15 cellular contexts compared by ENCODE assay signal in the genomic region with DNA sequence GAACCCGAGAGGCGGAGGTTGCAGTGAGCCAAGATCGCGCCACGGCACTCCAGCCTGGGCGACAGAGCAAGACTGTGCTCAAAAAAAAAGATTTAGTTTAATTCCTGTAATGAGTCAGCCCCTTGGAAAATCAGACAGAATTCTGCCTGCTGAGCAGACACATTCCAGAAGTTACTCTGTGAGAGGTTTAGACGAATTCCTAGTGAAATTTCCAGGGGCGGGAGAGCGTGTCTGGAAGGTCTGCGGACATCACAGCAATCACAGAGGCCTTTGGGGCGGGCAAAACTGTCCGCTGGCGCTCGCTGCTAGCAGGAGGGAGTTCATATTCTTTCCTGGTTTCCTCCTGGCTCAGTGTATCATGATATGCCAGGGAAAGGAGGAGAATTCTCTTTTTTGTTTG. TPM values are rescaled to one million over a fixed set of nuclear protein-coding genes. Genes with fewer than 3 reads are reported as not detected.
DNase-seq lines count a peak whose midpoint lies in the region; ATAC-seq, FAIRE-seq and TF ChIP-seq lines count a peak whose summit lies in the region.
"Had no signal": no experiment of that assay in that cellular context is flagged by ENCODE, and none has a peak within 500 bp of the region (broad histone marks: within the 10 kb centered on the region; RNA-seq: fewer than 3 reads in every experiment).

No MANE protein-coding gene starts in this region.

- no peaks in the 10 kb centered on the region for H4K20me1 ChIP-seq in smooth muscle cell (ENCODE audit: low read depth)

- H3K9ac ChIP-seq in smooth muscle cell (ENCODE audit: low read depth) = no peak overlapping the region

- H3K27me3 ChIP-seq in smooth muscle cell (ENCODE audit: low read depth) = no peaks in the 10 kb centered on the region

- peaks cover 4% of the 10 kb centered on the region for H3F3A ChIP-seq in smooth muscle cell (ENCODE audit: low read depth)

- H3K9me3 Mint-ChIP-seq in immature natural killer cell = no peaks in the 10 kb centered on the region
- H3K9me3 Mint-ChIP-seq: naive thymus-derived CD4-positive, alpha-beta T cell had no signal

- H3K36me3 Mint-ChIP-seq in immature natural killer cell = no peaks in the 10 kb centered on the region
- H3K36me3 Mint-ChIP-seq: naive thymus-derived CD4-positive, alpha-beta T cell had no signal

- DNase-seq in GM04503 (ENCODE audit: low read depth) = peak; percentile 86
- peak; percentile 94 for DNase-seq in amniotic epithelial cell (ENCODE audit: low read depth)
- peak; percentile 89 for DNase-seq in hepatic stellate cell (ENCODE audit: low spot score)
- peak; percentile 29 for DNase-seq in smooth muscle cell (lab: John Stamatoyannopoulos, UW; ENCODE audit: unreplicated experiment)
- no peak for DNase-seq in activated T-cell treated with anti-CD3 and anti-CD28 coated beads for 4 hours
- DNase-seq in immature natural killer cell = no peak
- DNase-seq in GM12892 (ENCODE audit: insufficient read length) = no peak
- DNase-seq: activated gamma-delta T cell; DMS79; naive thymus-derived CD4-positive, alpha-beta T cell; NCI-H146; NCI-H69; stimulated activated CD4-positive, alpha-beta T cell treated with anti-CD3 and anti-CD28 coated beads, Interleukin-15, amount 100 ng/mL, for 24 hours had no signal

- peaks cover 7 to 8% (median 8%) of the 10 kb centered on the region in 3 donors for H3K27me3 Mint-ChIP-seq in immature natural killer cell (ENCODE audit: low read depth in 3 of 3)

- H3K4me3 Mint-ChIP-seq in immature natural killer cell = no peak overlapping the region
- H3K4me3 Mint-ChIP-seq: naive thymus-derived CD4-positive, alpha-beta T cell had no signal

- peaks cover 0 to 2% of the 10 kb centered on the region in 2 donors for H3K4me1 Mint-ChIP-seq in immature natural killer cell

- H3K9me3 ChIP-seq in smooth muscle cell (replicated peaks; ENCODE audit: low read depth) = no peaks in the 10 kb centered on the region

- TF ChIP-seq POLR2A in GM12892 (IDR thresholded peaks at IDR 0.05; ENCODE audit: low read depth, low read length) = no peak

- no peaks in the 10 kb centered on the region for H3K4me1 ChIP-seq in smooth muscle cell (ENCODE audit: low read depth)

- WGBS in smooth muscle cell (ENCODE audit: low lambda C conversion rate) = 7% methylated on average over 14 of the region's 14 CpGs

- TF ChIP-seq CTCF in smooth muscle cell (IDR thresholded peaks at IDR 0.05; ENCODE audit: borderline replicate concordance, insufficient read depth, poor library complexity, severe bottlenecking) = no peak

- no peak overlapping the region for H2AFZ ChIP-seq in smooth muscle cell (ENCODE audit: low read depth)

- no peaks in the 10 kb centered on the region for H3K79me2 ChIP-seq in smooth muscle cell (ENCODE audit: low read depth)

- no peak overlapping the region for H3K4me3 ChIP-seq in smooth muscle cell

- no peak for FAIRE-seq in GM12892 (lab: Jason Lieb, UNC)

- peak overlapping the region; percentile 28 for H3K4me2 ChIP-seq in smooth muscle cell

- no peak for ATAC-seq in HG03432 (IDR thresholded peaks at IDR 0.05; ENCODE audit: unreplicated experiment)
- ATAC-seq: activated CD4-positive, CD25-positive, alpha-beta regulatory T cell treated with anti-CD3 and anti-CD28 coated beads, Interleukin-2, amount 50 U/mL, for 24 hours; naive thymus-derived CD4-positive, alpha-beta T cell had no signal

- peak overlapping the region; percentile 78 for H3K27ac ChIP-seq in smooth muscle cell (ENCODE audit: low read depth)

- no peak overlapping the region for H3K27ac Mint-ChIP-seq in immature natural killer cell
- H3K27ac Mint-ChIP-seq: naive thymus-derived CD4-positive, alpha-beta T cell had no signal

- no peaks in the 10 kb centered on the region for H3K36me3 ChIP-seq in smooth muscle cell (ENCODE audit: low read depth)

RNA-seq across cellular contexts. Expression of a gene that starts 17.5 kb away (rescaled TPM):
- total RNA-seq in smooth muscle cell = 1.7 and 10.2 TPM in 2 replicates
- polyA plus RNA-seq in smooth muscle cell (1.2 and 8.0 TPM in 2 replicates), immature natural killer cell (not detected)
- not detected for polyA plus RNA-seq in GM12892 (2012; ENCODE audit: missing spikeins)
- total RNA-seq: naive thymus-derived CD4-positive, alpha-beta T cell had no signal
- polyA plus RNA-seq: naive thymus-derived CD4-positive, alpha-beta T cell had no signal

RNA-seq across cellular contexts. Expression of a gene that starts 28.8 kb away (rescaled TPM):
- 123 and 167 TPM in 2 replicates for total RNA-seq in smooth muscle cell
- 226 and 238 TPM in 2 replicates for polyA plus RNA-seq in smooth muscle cell
- polyA plus RNA-seq in immature natural killer cell = 100 to 1,000 TPM in 1 of 3 donors, 10 to 100 TPM in 2; 70.0 to 185 (median 87.8) TPM
- 115 TPM for polyA plus RNA-seq in GM12892 (2012; ENCODE audit: missing spikeins)

RNA-seq across cellular contexts. Expression of a gene that starts 53.3 kb away (rescaled TPM):
- total RNA-seq in smooth muscle cell = 6.5 and 10.7 TPM in 2 replicates
- polyA plus RNA-seq in smooth muscle cell = 13.7 and 14.7 TPM in 2 replicates
- not detected for polyA plus RNA-seq in immature natural killer cell
- polyA plus RNA-seq in GM12892 (2012; ENCODE audit: missing spikeins) = not detected
- total RNA-seq: naive thymus-derived CD4-positive, alpha-beta T cell had no signal
- polyA plus RNA-seq: naive thymus-derived CD4-positive, alpha-beta T cell had no signal

RNA-seq across cellular contexts. Expression of a gene that starts 59.2 kb away (rescaled TPM):
- 0.45 and 8.0 TPM in 2 replicates for total RNA-seq in smooth muscle cell
- polyA plus RNA-seq in smooth muscle cell = 0.32 and 2.2 TPM in 2 replicates
- polyA plus RNA-seq in immature natural killer cell = not detected
- not detected for polyA plus RNA-seq in GM12892 (2012; ENCODE audit: missing spikeins)
- polyA plus RNA-seq: naive thymus-derived CD4-positive, alpha-beta T cell had no signal

RNA-seq across cellular contexts. Expression of a gene that starts 59.7 kb away (rescaled TPM):
- total RNA-seq in smooth muscle cell = 11.1 and 17.1 TPM in 2 replicates
- polyA plus RNA-seq in smooth muscle cell (16.6 and 21.3 TPM in 2 replicates), immature natural killer cell (not detected)
- polyA plus RNA-seq in GM12892 (2012; ENCODE audit: missing spikeins) = 0.49 TPM
- polyA plus RNA-seq: naive thymus-derived CD4-positive, alpha-beta T cell had no signal

Comparison
In these comparisons a context has a peak if more than half of its experiments do, and no peak if none do; other contexts are left out.
1. DNase-seq: peak in GM04503 (single experiment), amniotic epithelial cell (single experiment), hepatic stellate cell (single experiment) and smooth muscle cell (single experiment); none in activated T-cell treated with anti-CD3 and anti-CD28 coated beads for 4 hours (single experiment), immature natural killer cell (0 of 3) and GM12892 (single experiment).
2. RNA of a gene that starts 53.3 kb away (polyA plus RNA-seq): 13.7 to 14.7 TPM in smooth muscle cell; not detected in immature natural killer cell; every median in the first group is over 10 times any median in the second.